Comparison of ENCODE assay signal across 18 cellular contexts in genomic region chr21:43769325-43769958, GRCh38. TPM values are rescaled to one million over a fixed set of nuclear protein-coding genes. Genes with fewer than 3 reads are reported as not detected.
DNase-seq lines count a peak whose midpoint lies in the region; ATAC-seq and TF ChIP-seq lines count a peak whose summit lies in the region.
"Had no signal": no experiment of that assay in that cellular context is flagged by ENCODE, and none has a peak within 500 bp of the region (broad histone marks: within the 10 kb centered on the region; RNA-seq: fewer than 3 reads in every experiment).

No MANE protein-coding gene starts in this region.

- BruUV-seq in Calu3 (replicated peaks; lab: Mats Ljungman, UMichigan): TSS peak; percentile 9

- peaks cover 22% of the 10 kb centered on the region for H3F3A ChIP-seq in neural progenitor cell (ENCODE audit: low read depth)

- DNase-seq in Calu3 (no peak), RWPE2 (ENCODE audit: low spot score) (no peak), neural progenitor cell (ENCODE audit: low spot score) (no peak), NCI-H526 treated with DMSO at 0.1 percent for 48 hours (lab: John Stamatoyannopoulos, UW) (no peak), NCI-H2171 treated with DMSO at 0.1 percent for 48 hours (lab: John Stamatoyannopoulos, UW) (no peak), DMS 273 treated with DMSO at 0.1 percent for 48 hours (lab: John Stamatoyannopoulos, UW) (no peak)
- DNase-seq: DMS153; IMR-90; NCI-H1105 treated with DMSO at 0.1 percent for 48 hours; NCI-H1694 treated with DMSO at 0.1 percent for 48 hours; NCI-H2107; NCI-H226; NK-92 treated with Interleukin-12 subunit alpha and Interleukin-12 subunit beta, amount 100 ng/mL, for 24 hours; RPMI8226 had no signal

- H3K9ac ChIP-seq in neural progenitor cell: no peak overlapping the region

- H3K4me3 ChIP-seq in RWPE2 (ENCODE audit: severe bottlenecking) (no peak overlapping the region), neural progenitor cell (no peak overlapping the region)
- H3K4me3 ChIP-seq: SJSA1 had no signal

- H3K4me1 Mint-ChIP-seq in Calu3 (ENCODE audit: low read depth, unreplicated experiment) (peaks cover 19% of the 10 kb centered on the region), neural progenitor cell (peaks cover 32% of the 10 kb centered on the region)
- peaks cover 58% of the 10 kb centered on the region for H3K4me1 Mint-ChIP-seq in dendritic cell treated with granulocyte-macrophage colony-stimulating factor and Interleukin-4, amounts not matched to agents 40 ng/mL and 50 ng/mL, for 4 days (ENCODE audit: low read depth)

- peaks cover 64% of the 10 kb centered on the region for H3K36me3 Mint-ChIP-seq in Calu3 (ENCODE audit: insufficient read depth, unreplicated experiment)
- peaks cover 50% of the 10 kb centered on the region for H3K36me3 Mint-ChIP-seq in dendritic cell treated with granulocyte-macrophage colony-stimulating factor and Interleukin-4, amounts not matched to agents 40 ng/mL and 50 ng/mL, for 4 days (ENCODE audit: low read depth)
- peaks cover 6% of the 10 kb centered on the region for H3K36me3 Mint-ChIP-seq in neural progenitor cell

- no peaks in the 10 kb centered on the region for H3K9me3 Mint-ChIP-seq in Calu3 (ENCODE audit: low read depth, unreplicated experiment)
- H3K9me3 Mint-ChIP-seq in dendritic cell treated with granulocyte-macrophage colony-stimulating factor and Interleukin-4, amounts not matched to agents 40 ng/mL and 50 ng/mL, for 4 days: peaks cover 12% of the 10 kb centered on the region
- H3K9me3 Mint-ChIP-seq in neural progenitor cell: no peaks in the 10 kb centered on the region

- no peak overlapping the region for H3K4me2 ChIP-seq in neural progenitor cell

- H3K4me3 Mint-ChIP-seq in Calu3 (ENCODE audit: low read depth, unreplicated experiment): no peak overlapping the region
- no peak overlapping the region for H3K4me3 Mint-ChIP-seq in dendritic cell treated with granulocyte-macrophage colony-stimulating factor and Interleukin-4, amounts not matched to agents 40 ng/mL and 50 ng/mL, for 4 days
- H3K4me3 Mint-ChIP-seq in neural progenitor cell: peak overlapping the region; percentile 13

- no peaks in the 10 kb centered on the region for H3K27me3 ChIP-seq in RWPE2 (ENCODE audit: insufficient read depth, poor library complexity, severe bottlenecking)
- no peaks in the 10 kb centered on the region for H3K27me3 ChIP-seq in neural progenitor cell
- H3K27me3 ChIP-seq: SJSA1 had no signal

- H3K27ac Mint-ChIP-seq in Calu3 (ENCODE audit: unreplicated experiment) (peak overlapping the region; percentile 99), neural progenitor cell (peak overlapping the region; percentile 96)
- H3K27ac Mint-ChIP-seq in dendritic cell treated with granulocyte-macrophage colony-stimulating factor and Interleukin-4, amounts not matched to agents 40 ng/mL and 50 ng/mL, for 4 days: peak overlapping the region; percentile 87

- H3K79me2 ChIP-seq in neural progenitor cell (ENCODE audit: low read depth): no peaks in the 10 kb centered on the region

- peaks cover 24% of the 10 kb centered on the region for H3K4me1 ChIP-seq in RWPE2 (ENCODE audit: insufficient read depth, poor library complexity, severe bottlenecking)
- H3K4me1 ChIP-seq in neural progenitor cell: peaks cover 16% of the 10 kb centered on the region

- CTCF ChIA-PET in Calu3 (lab: Charles Lee): no interaction called here

- peak overlapping the region; percentile 82 for H3K27ac ChIP-seq in RWPE2 (ENCODE audit: poor library complexity, severe bottlenecking)
- no peak overlapping the region for H3K27ac ChIP-seq in neural progenitor cell
- H3K27ac ChIP-seq: C4-2B had no signal

- H3K36me3 ChIP-seq in RWPE2 (ENCODE audit: low read depth) (peaks cover 12% of the 10 kb centered on the region), neural progenitor cell (no peaks in the 10 kb centered on the region)

- ATAC-seq in RWPE2 (ENCODE audit: low read depth) (no peak), GM21390 (IDR thresholded peaks at IDR 0.05; ENCODE audit: unreplicated experiment) (no peak)

- no peak for TF ChIP-seq CTCF in Calu3 (IDR thresholded peaks at IDR 0.05; ENCODE audit: unreplicated experiment)
- TF ChIP-seq CTCF in RWPE2 (IDR thresholded peaks at IDR 0.05; ENCODE audit: poor library complexity, severe bottlenecking): no peak
- no peak for TF ChIP-seq CTCF in neural progenitor cell (IDR thresholded peaks at IDR 0.05)

- H3K9me3 ChIP-seq in RWPE2 (ENCODE audit: severe bottlenecking) (no peaks in the 10 kb centered on the region), neural progenitor cell (ENCODE audit: low read depth) (no peaks in the 10 kb centered on the region)
- H3K9me3 ChIP-seq: SJSA1 had no signal

- no peaks in the 10 kb centered on the region for H3K27me3 Mint-ChIP-seq in Calu3 (ENCODE audit: unreplicated experiment)
- H3K27me3 Mint-ChIP-seq in dendritic cell treated with granulocyte-macrophage colony-stimulating factor and Interleukin-4, amounts not matched to agents 40 ng/mL and 50 ng/mL, for 4 days: no peaks in the 10 kb centered on the region
- H3K27me3 Mint-ChIP-seq in neural progenitor cell (ENCODE audit: insufficient read depth, low read depth): peaks cover 14% of the 10 kb centered on the region

- H2AFZ ChIP-seq in neural progenitor cell (replicated peaks): no peak overlapping the region

- intact Hi-C loops in Calu3 (cut with micrococcal nuclease; ENCODE audit: unreplicated experiment): no loop called here
- intact Hi-C loops in dendritic cell treated with granulocyte-macrophage colony-stimulating factor and Interleukin-4, amounts not matched to agents 40 ng/mL and 50 ng/mL, for 4 days (cut with micrococcal nuclease): loop anchor here (5.0 kb wide), 1 partner anchor 37 kb away; no protein-coding TSS in a partner anchor

- no peaks in the 10 kb centered on the region for H4K20me1 ChIP-seq in neural progenitor cell (ENCODE audit: low read depth)

RNA-seq across cellular contexts. Expression of gene CSTB, which starts 6.7 kb away (rescaled TPM):
- total RNA-seq in Calu3 (2022) (105 and 116 TPM in 2 replicates), neural progenitor cell (ENCODE audit: low replicate concordance) (7.1 and 8.5 TPM in 2 replicates)

RNA-seq across cellular contexts. Expression of gene RRP1, which starts 19.9 kb away (rescaled TPM):
- total RNA-seq in Calu3 (2022) (37.2 and 49.4 TPM in 2 replicates), neural progenitor cell (ENCODE audit: low replicate concordance) (18.4 and 32.5 TPM in 2 replicates)

RNA-seq across cellular contexts. Expression of gene PDXK, which starts 50.5 kb away (rescaled TPM):
- total RNA-seq in Calu3 (2022): 202 and 214 TPM in 2 replicates
- total RNA-seq in neural progenitor cell (ENCODE audit: low replicate concordance): 43.3 and 54.0 TPM in 2 replicates

Comparison
In these comparisons a context has a peak if more than half of its experiments do, and no peak if none do; other contexts are left out.
1. RNA of gene CSTB, which starts 6.7 kb away (total RNA-seq): 105 to 116 TPM in Calu3; 7.1 to 8.5 TPM in neural progenitor cell; every median in the first group is over 10 times any median in the second.
2. Peak in every context shown above with its lines, with median percentiles within 50 percentile points of each other: H3K27ac Mint-ChIP-seq.